ENCODE assay signal across 27 cellular contexts in the genomic region with DNA sequence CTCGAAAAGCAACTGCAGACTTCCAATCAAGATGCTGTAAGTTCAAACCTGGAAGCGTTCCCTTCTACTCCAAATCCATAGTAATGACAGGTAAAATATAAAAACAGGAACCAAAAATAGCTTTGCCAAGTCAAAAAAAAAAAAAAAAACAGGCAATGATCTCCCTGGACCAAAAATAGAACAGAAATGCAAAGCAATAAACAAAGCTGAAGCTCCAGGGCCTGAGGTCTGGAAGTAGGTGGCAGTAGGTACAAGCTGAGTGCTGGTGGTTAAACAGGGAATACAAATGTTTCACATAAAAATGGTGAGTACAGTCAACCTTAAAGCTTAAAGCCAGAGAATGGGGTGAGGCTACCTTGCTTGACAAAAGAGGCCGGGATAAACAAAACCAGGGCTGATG.
"Had no signal": no experiment of that assay in that cellular context is flagged by ENCODE, and none has a peak within 500 bp of the region (broad histone marks: within the 10 kb centered on the region; RNA-seq: fewer than 3 reads in every experiment).

No MANE protein-coding gene starts in this region.

- DNase-seq: activated B cell treated with CpG ODN at 0.5 μM for 24 hours; activated CD4-positive, alpha-beta T cell treated with anti-CD3 and anti-CD28 coated beads for 36 hours; activated CD4-positive, alpha-beta T cell treated with anti-CD3 and anti-CD28 coated beads, Interleukin-2, amount 50 U/mL, for 4 hours; activated CD8-positive, alpha-beta memory T cell treated with anti-CD3 and anti-CD28 coated beads for 24 hours; activated CD8-positive, alpha-beta memory T cell treated with anti-CD3 and anti-CD28 coated beads, Interleukin-2, amount 50 U/mL, for 4 hours; activated T-cell treated with anti-CD3 and anti-CD28 coated beads, Interleukin-2, amount 50 U/mL, for 24 hours; adrenal gland; brain microvascular endothelial cell; effector memory CD4-positive, alpha-beta T cell; foreskin melanocyte; immature natural killer cell; left ventricle myocardium inferior; ovary; stimulated activated CD4-positive, alpha-beta T cell treated with anti-CD3 and anti-CD28 coated beads, Interleukin-4, amount 100 ng/mL, for 24 hours; substantia nigra; T1000; tibial artery had no signal

- H3K27ac ChIP-seq: adrenal gland, ascending aorta, brain microvascular endothelial cell, left ventricle myocardium inferior, neutrophil, ovary, prostate gland, right atrium auricular region, tibial artery had no signal

- H3K4me2 ChIP-seq: hepatocyte had no signal

- H3K27me3 ChIP-seq: adrenal gland, ascending aorta, brain microvascular endothelial cell, hepatocyte, neutrophil, ovary, right atrium auricular region, tibial artery had no signal

- H3K79me2 ChIP-seq: hepatocyte had no signal

- H3K9me3 ChIP-seq: adrenal gland, neutrophil, ovary, prostate gland, tibial artery had no signal

- H3K4me1 ChIP-seq: adrenal gland, ascending aorta, prostate gland, right atrium auricular region, tibial artery had no signal

- ATAC-seq: activated CD4-positive, alpha-beta T cell treated with anti-CD3 and anti-CD28 coated beads for 36 hours; activated naive CD4-positive, alpha-beta T cell treated with anti-CD3 and anti-CD28 coated beads, Interleukin-2, amount 50 U/mL, for 72 hours; activated T-helper 17 cell treated with anti-CD3 and anti-CD28 coated beads, Interleukin-2, amount 50 U/mL, for 72 hours; esophagus mucosa had no signal

- H3K4me3 ChIP-seq: adrenal gland, ascending aorta, hepatocyte, left ventricle myocardium inferior, ovary, prostate gland, right atrium auricular region, tibial artery had no signal

- H2AFZ ChIP-seq: hepatocyte had no signal

- H3K36me3 ChIP-seq: adrenal gland, ascending aorta, brain microvascular endothelial cell, neutrophil, ovary, prostate gland, right atrium auricular region had no signal

- FAIRE-seq: colon, endothelial cell of umbilical vein had no signal
